Comparison of ENCODE assay signal across 31 cellular contexts in the genomic region with DNA sequence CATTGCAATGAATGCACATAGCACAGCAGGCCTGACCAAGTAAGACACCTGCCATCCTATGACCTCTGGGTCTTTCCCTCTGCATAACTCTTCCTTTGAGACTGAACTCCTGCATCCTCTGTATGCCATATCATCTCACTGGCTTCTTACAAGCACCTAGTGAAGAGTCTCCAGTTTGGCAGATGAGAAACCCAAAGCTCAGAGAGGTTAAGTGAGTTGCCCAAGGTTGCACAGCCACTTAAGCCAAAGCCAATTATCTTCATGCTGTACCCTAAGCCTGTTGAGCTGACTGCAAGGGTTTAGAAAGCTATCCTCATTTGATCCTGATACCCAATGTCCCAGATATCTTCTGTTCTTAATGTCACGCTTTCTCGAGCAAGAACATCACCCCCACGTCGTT.
"Had no signal": no experiment of that assay in that cellular context is flagged by ENCODE, and none has a peak within 500 bp of the region (broad histone marks: within the 10 kb centered on the region; RNA-seq: fewer than 3 reads in every experiment).

No MANE protein-coding gene starts in this region.

- H3K9me3 Mint-ChIP-seq: activated CD4-positive, alpha-beta memory T cell treated with anti-CD3 and anti-CD28 coated beads for 36 hours; activated CD4-positive, alpha-beta T cell treated with anti-CD3 and anti-CD28 coated beads, Interleukin-2, amount 10 ng/mL, durations not matched to agents 24 days and 14 days; activated naive CD4-positive, alpha-beta T cell treated with anti-CD3 and anti-CD28 coated beads for 36 hours; activated naive CD4-positive, alpha-beta T cell treated with anti-CD3 and anti-CD28 coated beads, Interleukin-2, amount 50 U/mL, for 24 hours; activated naive CD8-positive, alpha-beta T cell treated with anti-CD3 and anti-CD28 coated beads, Interleukin-2, amount 10 ng/mL, durations not matched to agents 7 days and 5 days; activated T-helper 1 cell treated with anti-CD3 and anti-CD28 coated beads, Interleukin-12 subunit alpha, Interleukin-12 subunit beta, Interleukin-2, Interleukin-4 antibody, amounts not matched to agents 30 ng/mL and 10 ng/mL and 1 ng/mL, durations not matched to agents 14 hours and 24 hours and 36 hours; activated T-helper 2 cell treated with anti-CD3 and anti-CD28 coated beads, Interferon-gamma antibody, Interleukin-2, Interleukin-4, amounts not matched to agents 10 μg/mL and 5 μg/mL and 100 μg/mL, durations not matched to agents 14 hours and 24 hours and 36 hours; brain; effector memory CD8-positive, alpha-beta T cell; T-cell; T-helper 1 cell treated with Interleukin-12 subunit alpha and Interleukin-12 subunit beta and Interleukin-4 antibody, amounts not matched to agents 30 μg/mL and 1 μg/mL, for 36 hours had no signal

- FAIRE-seq: colon had no signal

- H3K36me3 Mint-ChIP-seq: activated CD8-positive, alpha-beta memory T cell treated with anti-CD3 and anti-CD28 coated beads, Interleukin-2, amount 10 ng/mL, durations not matched to agents 7 days and 5 days; activated naive CD8-positive, alpha-beta T cell treated with anti-CD3 and anti-CD28 coated beads, Interleukin-2, amount 10 ng/mL, durations not matched to agents 7 days and 5 days had no signal

- H3K4me3 Mint-ChIP-seq: activated CD4-positive, alpha-beta memory T cell treated with anti-CD3 and anti-CD28 coated beads for 36 hours; activated CD4-positive, alpha-beta T cell treated with anti-CD3 and anti-CD28 coated beads for 36 hours; activated CD4-positive, alpha-beta T cell treated with anti-CD3 and anti-CD28 coated beads, Interleukin-2, amount 10 ng/mL, durations not matched to agents 24 days and 14 days; activated CD8-positive, alpha-beta memory T cell treated with anti-CD3 and anti-CD28 coated beads, Interleukin-2, amount 10 ng/mL, durations not matched to agents 7 days and 5 days; activated CD8-positive, alpha-beta T cell treated with anti-CD3 and anti-CD28 coated beads, Interleukin-2, amount 10 ng/mL, durations not matched to agents 7 days and 5 days; activated naive CD4-positive, alpha-beta T cell treated with anti-CD3 and anti-CD28 coated beads for 36 hours; activated naive CD4-positive, alpha-beta T cell treated with anti-CD3 and anti-CD28 coated beads, Interleukin-2, amount 50 U/mL, for 24 hours; activated naive CD8-positive, alpha-beta T cell treated with anti-CD3 and anti-CD28 coated beads, Interleukin-2, amount 10 ng/mL, durations not matched to agents 7 days and 5 days; activated T-helper 1 cell treated with anti-CD3 and anti-CD28 coated beads, Interleukin-12 subunit alpha, Interleukin-12 subunit beta, Interleukin-2, Interleukin-4 antibody, amounts not matched to agents 30 ng/mL and 10 ng/mL and 1 ng/mL, durations not matched to agents 14 hours and 24 hours and 36 hours; brain; effector memory CD8-positive, alpha-beta T cell; T-cell; T-helper 1 cell treated with Interleukin-12 subunit alpha and Interleukin-12 subunit beta and Interleukin-4 antibody, amounts not matched to agents 30 μg/mL and 1 μg/mL, for 36 hours had no signal

- DNase-seq: activated CD4-positive, alpha-beta memory T cell treated with anti-CD3 and anti-CD28 coated beads for 36 hours; activated CD4-positive, alpha-beta T cell treated with anti-CD3 and anti-CD28 coated beads for 36 hours; activated CD4-positive, alpha-beta T cell treated with anti-CD3 and anti-CD28 coated beads, Interleukin-2, amount 10 ng/mL, durations not matched to agents 24 days and 14 days; activated CD4-positive, CD25-positive, alpha-beta regulatory T cell; activated CD4-positive, CD25-positive, alpha-beta regulatory T cell treated with anti-CD3 and anti-CD28 coated beads, Interleukin-2, amount 50 U/mL, for 72 hours; activated CD8-positive, alpha-beta memory T cell treated with anti-CD3 and anti-CD28 coated beads, Interleukin-2, amount 10 ng/mL, durations not matched to agents 7 days and 5 days; activated CD8-positive, alpha-beta memory T cell treated with anti-CD3 and anti-CD28 coated beads, Interleukin-2, amount 50 U/mL, for 4 hours; activated CD8-positive, alpha-beta T cell treated with anti-CD3 and anti-CD28 coated beads, Interleukin-2, amount 10 ng/mL, durations not matched to agents 7 days and 5 days; activated effector memory CD4-positive, alpha-beta T cell treated with anti-CD3 and anti-CD28 coated beads, Interleukin-2, amount 50 U/mL, for 16 hours; activated naive CD4-positive, alpha-beta T cell treated with anti-CD3 and anti-CD28 coated beads for 36 hours; activated naive CD8-positive, alpha-beta T cell treated with anti-CD3 and anti-CD28 coated beads, Interleukin-2, amount 10 ng/mL, durations not matched to agents 7 days and 5 days; activated T-cell treated with anti-CD3 and anti-CD28 coated beads, Interleukin-2, amount 50 U/mL, for 1 hour; activated T-cell treated with anti-CD3 and anti-CD28 coated beads, Interleukin-2, amount 50 U/mL, for 48 hours; cortex of kidney; dermis blood vessel endothelial cell; effector CD4-positive, alpha-beta T cell; effector memory CD8-positive, alpha-beta T cell; erythroblast; foreskin melanocyte; heart right ventricle; T-cell had no signal

- H3K4me3 ChIP-seq: ascending aorta, breast epithelium, esophagus muscularis mucosa, gastroesophageal sphincter, heart right ventricle had no signal

- H3K27ac Mint-ChIP-seq: activated CD4-positive, alpha-beta memory T cell treated with anti-CD3 and anti-CD28 coated beads for 36 hours; activated CD4-positive, alpha-beta T cell treated with anti-CD3 and anti-CD28 coated beads for 36 hours; activated CD4-positive, alpha-beta T cell treated with anti-CD3 and anti-CD28 coated beads, Interleukin-2, amount 10 ng/mL, durations not matched to agents 24 days and 14 days; activated CD8-positive, alpha-beta memory T cell treated with anti-CD3 and anti-CD28 coated beads, Interleukin-2, amount 10 ng/mL, durations not matched to agents 7 days and 5 days; activated CD8-positive, alpha-beta T cell treated with anti-CD3 and anti-CD28 coated beads, Interleukin-2, amount 10 ng/mL, durations not matched to agents 7 days and 5 days; activated naive CD4-positive, alpha-beta T cell treated with anti-CD3 and anti-CD28 coated beads for 36 hours; activated naive CD4-positive, alpha-beta T cell treated with anti-CD3 and anti-CD28 coated beads, Interleukin-2, amount 50 U/mL, for 24 hours; activated naive CD8-positive, alpha-beta T cell treated with anti-CD3 and anti-CD28 coated beads, Interleukin-2, amount 10 ng/mL, durations not matched to agents 7 days and 5 days; activated T-helper 1 cell treated with anti-CD3 and anti-CD28 coated beads, Interleukin-12 subunit alpha, Interleukin-12 subunit beta, Interleukin-2, Interleukin-4 antibody, amounts not matched to agents 30 ng/mL and 10 ng/mL and 1 ng/mL, durations not matched to agents 14 hours and 24 hours and 36 hours; activated T-helper 2 cell treated with anti-CD3 and anti-CD28 coated beads, Interferon-gamma antibody, Interleukin-2, Interleukin-4, amounts not matched to agents 10 μg/mL and 5 μg/mL and 100 μg/mL, durations not matched to agents 14 hours and 24 hours and 36 hours; brain; effector memory CD8-positive, alpha-beta T cell; T-cell; T-helper 1 cell treated with Interleukin-12 subunit alpha and Interleukin-12 subunit beta and Interleukin-4 antibody, amounts not matched to agents 30 μg/mL and 1 μg/mL, for 36 hours had no signal

- ATAC-seq: activated CD4-positive, alpha-beta T cell treated with anti-CD3 and anti-CD28 coated beads for 36 hours; activated CD8-positive, alpha-beta memory T cell treated with anti-CD3 and anti-CD28 coated beads, Interleukin-2, amount 10 ng/mL, durations not matched to agents 7 days and 5 days; activated CD8-positive, alpha-beta T cell treated with anti-CD3 and anti-CD28 coated beads, Interleukin-2, amount 10 ng/mL, durations not matched to agents 7 days and 5 days; effector memory CD8-positive, alpha-beta T cell; gastroesophageal sphincter; heart right ventricle; T-cell had no signal

- H3K4me1 Mint-ChIP-seq: activated CD4-positive, alpha-beta T cell treated with anti-CD3 and anti-CD28 coated beads for 36 hours; activated CD4-positive, alpha-beta T cell treated with anti-CD3 and anti-CD28 coated beads, Interleukin-2, amount 10 ng/mL, durations not matched to agents 24 days and 14 days; activated CD8-positive, alpha-beta memory T cell treated with anti-CD3 and anti-CD28 coated beads, Interleukin-2, amount 10 ng/mL, durations not matched to agents 7 days and 5 days; activated naive CD4-positive, alpha-beta T cell treated with anti-CD3 and anti-CD28 coated beads, Interleukin-2, amount 50 U/mL, for 24 hours; activated naive CD8-positive, alpha-beta T cell treated with anti-CD3 and anti-CD28 coated beads, Interleukin-2, amount 10 ng/mL, durations not matched to agents 7 days and 5 days; brain; T-cell had no signal

- H3K27me3 ChIP-seq: ascending aorta, breast epithelium, esophagus muscularis mucosa, gastroesophageal sphincter, heart right ventricle had no signal

- H3K36me3 ChIP-seq: breast epithelium had no signal
